In genomic region chr16:30070490-30070889, GRCh38 we compare ENCODE assay signal across 9 cellular contexts. TPM values are rescaled to one million over a fixed set of nuclear protein-coding genes. Genes with fewer than 3 reads are reported as not detected.
DNase-seq lines count a peak whose midpoint lies in the region; TF ChIP-seq lines count a peak whose summit lies in the region.
"Had no signal": no experiment of that assay in that cellular context is flagged by ENCODE, and none has a peak within 500 bp of the region (broad histone marks: within the 10 kb centered on the region; RNA-seq: fewer than 3 reads in every experiment).

No MANE protein-coding gene starts in this region.

- no TSS peak for BruUV-seq in MCF 10A (replicated peaks; lab: Mats Ljungman, UMichigan)
- no TSS peak for BruUV-seq in mammary epithelial cell (replicated peaks; lab: Mats Ljungman, UMichigan)

- peak overlapping the region; percentile 46 for H3K27ac Mint-ChIP-seq in MCF 10A (ENCODE audit: low read depth, unreplicated experiment)

- H3K4me1 ChIP-seq in mammary epithelial cell (ENCODE audit: insufficient read depth, low read length): peaks cover 25% of the 10 kb centered on the region
- peaks cover 2 to 19% of the 10 kb centered on the region in 2 donors for H3K4me1 ChIP-seq in esophagus (ENCODE audit: control insufficient read depth in 2 of 2, insufficient read depth in 2 of 2, low read length in 1 of 2)
- H3K4me1 ChIP-seq in testis: peaks cover 45% of the 10 kb centered on the region

- peaks cover 51% of the 10 kb centered on the region for H3K36me3 ChIP-seq in mammary epithelial cell (ENCODE audit: insufficient read depth, low read length)
- peaks cover 31 to 49% of the 10 kb centered on the region in 2 donors for H3K36me3 ChIP-seq in esophagus (ENCODE audit: control insufficient read depth in 2 of 2, insufficient read depth in 2 of 2, low read length in 1 of 2)
- no peaks in the 10 kb centered on the region for H3K36me3 ChIP-seq in testis (ENCODE audit: low read depth, missing control alignments)

- H3K9me3 ChIP-seq in mammary epithelial cell (replicated peaks; ENCODE audit: insufficient read depth, low read length): no peaks in the 10 kb centered on the region
- H3K9me3 ChIP-seq in esophagus (ENCODE audit: control insufficient read depth in 2 of 2, insufficient read depth in 1 of 2, low read depth in 1 of 2, low read length in 1 of 2): no peaks in the 10 kb centered on the region
- no peaks in the 10 kb centered on the region for H3K9me3 ChIP-seq in testis

- H3K27me3 Mint-ChIP-seq in MCF 10A (ENCODE audit: insufficient read depth, unreplicated experiment): no peaks in the 10 kb centered on the region

- in situ Hi-C loops in mammary epithelial cell (cut with MboI; ENCODE audit: low sequenced_read_pairs in 2 of 2): no loop called here

- DNase-seq in MCF 10A (ENCODE audit: unreplicated experiment) (no peak), mammary epithelial cell (no peak), testis (no peak), GM03348 (ENCODE audit: low spot score) (no peak), SW 1271 (lab: John Stamatoyannopoulos, UW) (no peak)
- DNase-seq: activated CD4-positive, alpha-beta T cell treated with anti-CD3 and anti-CD28 coated beads for 1 hour; NCI-H2171 had no signal

- dilution Hi-C loops in mammary epithelial cell (cut with HindIII; ENCODE audit: low sequenced_read_pairs): no loop called here

- H3K9ac ChIP-seq in mammary epithelial cell (ENCODE audit: insufficient read depth, low read length): no peak overlapping the region

- H3K4me1 Mint-ChIP-seq in MCF 10A (ENCODE audit: insufficient read depth, unreplicated experiment): peaks cover 12% of the 10 kb centered on the region

- intact Hi-C loops in MCF 10A (cut with micrococcal nuclease): no loop called here
- intact Hi-C loops in mammary epithelial cell (cut with micrococcal nuclease): no loop called here
- intact Hi-C loops in testis (cut with DNase I; ENCODE audit: low total_unique reads): no loop called here

- CTCF ChIA-PET in MCF 10A (lab: Yijun Ruan, JAX): interaction anchor here (0.6 to 1.1 kb wide), 3 partner anchors 19 to 29 kb away, joined by 3 read pairs; no protein-coding TSS in a partner anchor
- CTCF ChIA-PET in mammary epithelial cell (lab: Charles Lee; ENCODE audit: low non-redundant PET): no interaction called here

- no peak for TF ChIP-seq CTCF in MCF 10A (IDR thresholded peaks at IDR 0.05; ENCODE audit: unreplicated experiment)
- TF ChIP-seq CTCF in mammary epithelial cell (conservative IDR thresholded peaks at IDR 0.05 in 1 of 2, IDR thresholded peaks at IDR 0.05 in 1 of 2; ENCODE audit: extremely low read depth in 1 of 2, insufficient read depth in 1 of 2, low read depth in 1 of 2, low read length in 2 of 2): no peak
- TF ChIP-seq CTCF in testis (IDR thresholded peaks at IDR 0.05): no peak

- H3K27ac ChIP-seq in mammary epithelial cell (ENCODE audit: insufficient read depth, low read depth, low read length) (no peak overlapping the region), esophagus (ENCODE audit: low read depth in 2 of 2, low read length in 1 of 2) (peak overlapping the region; percentile 19 to 64), testis (peak overlapping the region; percentile 61 to 68)

- POLR2A ChIA-PET in MCF 10A (lab: Yijun Ruan, JAX): interaction anchor here (0.5 kb wide), 1 partner anchor 38 kb away, joined by 3 read pairs; no protein-coding TSS in a partner anchor

- H3K36me3 Mint-ChIP-seq in MCF 10A (ENCODE audit: insufficient read depth, unreplicated experiment): peaks cover 80% of the 10 kb centered on the region

- no peaks in the 10 kb centered on the region for H3K9me3 Mint-ChIP-seq in MCF 10A (ENCODE audit: unreplicated experiment)

- no peak overlapping the region for H3K4me3 Mint-ChIP-seq in MCF 10A (ENCODE audit: unreplicated experiment)

- no peak overlapping the region for H3K4me2 ChIP-seq in mammary epithelial cell (ENCODE audit: insufficient read depth, low read depth, low read length)

- H2AFZ ChIP-seq in mammary epithelial cell (ENCODE audit: low read depth, low read length): no peak overlapping the region

- TF ChIP-seq POLR2A in testis (IDR thresholded peaks at IDR 0.05): no peak

- peaks cover 10% of the 10 kb centered on the region for H4K20me1 ChIP-seq in mammary epithelial cell (ENCODE audit: insufficient read depth, low read length)

- H3K27me3 ChIP-seq in mammary epithelial cell (ENCODE audit: insufficient read depth, low read length) (no peaks in the 10 kb centered on the region), esophagus (ENCODE audit: control insufficient read depth in 1 of 2, insufficient read depth in 2 of 2, low read length in 2 of 2) (no peaks in the 10 kb centered on the region), testis (no peaks in the 10 kb centered on the region)

- H3K4me3 ChIP-seq in mammary epithelial cell (replicated peaks in 1 of 3; ENCODE audit: insufficient read depth in 1 of 3, low read depth in 2 of 3, low read length in 3 of 3) (no peak overlapping the region), esophagus (ENCODE audit: low read depth in 1 of 2, low read length in 2 of 2) (no peak overlapping the region), testis (no peak overlapping the region)

- peaks cover 60% of the 10 kb centered on the region for H3K79me2 ChIP-seq in mammary epithelial cell (ENCODE audit: insufficient read depth, low read length)

RNA-seq across cellular contexts. Expression of gene ALDOA, which starts 4.9 kb away (rescaled TPM):
- total RNA-seq in MCF 10A (2022) (1,141 and 1,165 TPM in 2 replicates), mammary epithelial cell (1,000 to 10,000 TPM in 1 of 2 donors, 100 to 1,000 TPM in 1; 758 to 2,329 TPM), testis (100 to 1,000 TPM; 373 to 521 TPM)
- polyA plus RNA-seq in mammary epithelial cell (2,512 TPM), esophagus (1,000 to 10,000 TPM; 1,266 to 1,398 TPM), testis (ENCODE audit: insufficient read depth, low read depth, low replicate concordance) (467 TPM)
- 3,207 TPM for polyA minus RNA-seq in mammary epithelial cell

RNA-seq across cellular contexts. Expression of gene PPP4C, which starts 5.3 kb away (rescaled TPM):
- total RNA-seq in MCF 10A (2022) (93.2 and 99.7 TPM in 2 replicates), mammary epithelial cell (100 to 1,000 TPM; 125 to 221 TPM), testis (100 to 1,000 TPM in 1 of 2 donors, 10 to 100 TPM in 1; 82.1 to 109 TPM)
- polyA plus RNA-seq in mammary epithelial cell (193 TPM), esophagus (100 to 1,000 TPM; 113 TPM), testis (ENCODE audit: insufficient read depth, low read depth, low replicate concordance) (154 TPM)
- polyA minus RNA-seq in mammary epithelial cell: 303 TPM

RNA-seq across cellular contexts. Expression of gene TBX6, which starts 21.2 kb away (rescaled TPM):
- total RNA-seq in MCF 10A (2022) (0.16 and 0.47 TPM in 2 replicates), mammary epithelial cell (under 1 TPM in 1 of 2 donors, not detected in 1; 0.73 TPM), testis (1 to 10 TPM; 1.3 to 2.9 TPM)
- polyA plus RNA-seq in mammary epithelial cell (0.05 TPM), esophagus (10 to 100 TPM in 1 of 2 donors, 1 to 10 TPM in 1; 6.2 to 15.8 TPM), testis (ENCODE audit: insufficient read depth, low read depth, low replicate concordance) (1.7 TPM)
- not detected for polyA minus RNA-seq in mammary epithelial cell

RNA-seq across cellular contexts. Expression of gene YPEL3, which starts 25.5 kb away (rescaled TPM):
- total RNA-seq in MCF 10A (2022) (8.8 and 9.2 TPM in 2 replicates), mammary epithelial cell (10 to 100 TPM in 1 of 2 donors, 1 to 10 TPM in 1; 9.5 to 25.8 TPM), testis (10 to 100 TPM; 69.4 to 75.3 TPM)
- polyA plus RNA-seq in mammary epithelial cell (16.3 TPM), esophagus (100 to 1,000 TPM in 1 of 2 donors, 10 to 100 TPM in 1; 73.6 to 183 TPM), testis (ENCODE audit: insufficient read depth, low read depth, low replicate concordance) (55.3 TPM)
- polyA minus RNA-seq in mammary epithelial cell: 19.2 TPM

RNA-seq across cellular contexts. Expression of gene TLCD3B, which starts 39.4 kb away (rescaled TPM):
- total RNA-seq in MCF 10A (2022) (0.21 and 0.27 TPM in 2 replicates), mammary epithelial cell (not detected), testis (10 to 100 TPM; 51.8 to 82.7 TPM)
- polyA plus RNA-seq in mammary epithelial cell (0.15 TPM), esophagus (under 1 TPM; 0.04 to 0.16 TPM), testis (ENCODE audit: insufficient read depth, low read depth, low replicate concordance) (194 TPM)
- polyA minus RNA-seq in mammary epithelial cell: not detected
- polyA plus RNA-seq: keratinocyte had no signal
